1 cellular context compared by ENCODE assay signal in the genomic region with DNA sequence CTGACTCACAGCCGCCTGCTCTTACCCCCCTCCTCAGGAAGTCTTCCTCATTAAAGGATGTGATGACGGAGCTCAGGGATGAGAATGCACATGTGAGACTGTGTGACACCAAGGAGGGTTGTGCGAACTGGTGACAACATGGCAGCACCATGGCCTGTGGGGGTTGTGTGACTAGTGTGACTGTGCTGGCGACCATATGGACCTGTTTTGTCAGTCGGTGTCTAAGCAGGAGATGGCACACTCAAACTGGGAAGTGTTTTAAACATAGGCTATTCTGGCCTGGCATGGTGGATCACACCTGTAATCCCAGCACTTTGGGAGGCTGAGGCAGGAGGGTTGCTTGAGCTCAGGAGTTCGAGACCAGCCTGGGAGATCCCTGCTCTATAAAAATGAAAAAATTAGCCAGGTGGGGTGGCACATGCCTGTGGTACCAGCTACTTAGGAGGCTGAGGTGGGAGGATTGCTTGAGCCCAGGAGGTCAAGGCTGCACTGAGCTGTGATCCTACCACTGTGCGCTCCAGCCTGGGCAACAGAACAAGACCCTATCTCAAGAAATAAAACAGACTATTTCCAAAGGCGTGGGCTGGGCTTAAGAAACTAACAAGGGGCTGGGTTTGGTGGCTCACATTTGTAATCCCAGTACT.
A peak's percentile ranks its signal among the peaks of the same experiment; 100 is the strongest.
TF ChIP-seq lines count a peak whose summit lies in the region.

No MANE protein-coding gene starts in this region.

TF ChIP-seq in HepG2, 621 proteins besides CTCF, POLR2A, EP300 and RAD21 (continued from another document and continues in another):
- TF ChIP-seq, protein P1, sequence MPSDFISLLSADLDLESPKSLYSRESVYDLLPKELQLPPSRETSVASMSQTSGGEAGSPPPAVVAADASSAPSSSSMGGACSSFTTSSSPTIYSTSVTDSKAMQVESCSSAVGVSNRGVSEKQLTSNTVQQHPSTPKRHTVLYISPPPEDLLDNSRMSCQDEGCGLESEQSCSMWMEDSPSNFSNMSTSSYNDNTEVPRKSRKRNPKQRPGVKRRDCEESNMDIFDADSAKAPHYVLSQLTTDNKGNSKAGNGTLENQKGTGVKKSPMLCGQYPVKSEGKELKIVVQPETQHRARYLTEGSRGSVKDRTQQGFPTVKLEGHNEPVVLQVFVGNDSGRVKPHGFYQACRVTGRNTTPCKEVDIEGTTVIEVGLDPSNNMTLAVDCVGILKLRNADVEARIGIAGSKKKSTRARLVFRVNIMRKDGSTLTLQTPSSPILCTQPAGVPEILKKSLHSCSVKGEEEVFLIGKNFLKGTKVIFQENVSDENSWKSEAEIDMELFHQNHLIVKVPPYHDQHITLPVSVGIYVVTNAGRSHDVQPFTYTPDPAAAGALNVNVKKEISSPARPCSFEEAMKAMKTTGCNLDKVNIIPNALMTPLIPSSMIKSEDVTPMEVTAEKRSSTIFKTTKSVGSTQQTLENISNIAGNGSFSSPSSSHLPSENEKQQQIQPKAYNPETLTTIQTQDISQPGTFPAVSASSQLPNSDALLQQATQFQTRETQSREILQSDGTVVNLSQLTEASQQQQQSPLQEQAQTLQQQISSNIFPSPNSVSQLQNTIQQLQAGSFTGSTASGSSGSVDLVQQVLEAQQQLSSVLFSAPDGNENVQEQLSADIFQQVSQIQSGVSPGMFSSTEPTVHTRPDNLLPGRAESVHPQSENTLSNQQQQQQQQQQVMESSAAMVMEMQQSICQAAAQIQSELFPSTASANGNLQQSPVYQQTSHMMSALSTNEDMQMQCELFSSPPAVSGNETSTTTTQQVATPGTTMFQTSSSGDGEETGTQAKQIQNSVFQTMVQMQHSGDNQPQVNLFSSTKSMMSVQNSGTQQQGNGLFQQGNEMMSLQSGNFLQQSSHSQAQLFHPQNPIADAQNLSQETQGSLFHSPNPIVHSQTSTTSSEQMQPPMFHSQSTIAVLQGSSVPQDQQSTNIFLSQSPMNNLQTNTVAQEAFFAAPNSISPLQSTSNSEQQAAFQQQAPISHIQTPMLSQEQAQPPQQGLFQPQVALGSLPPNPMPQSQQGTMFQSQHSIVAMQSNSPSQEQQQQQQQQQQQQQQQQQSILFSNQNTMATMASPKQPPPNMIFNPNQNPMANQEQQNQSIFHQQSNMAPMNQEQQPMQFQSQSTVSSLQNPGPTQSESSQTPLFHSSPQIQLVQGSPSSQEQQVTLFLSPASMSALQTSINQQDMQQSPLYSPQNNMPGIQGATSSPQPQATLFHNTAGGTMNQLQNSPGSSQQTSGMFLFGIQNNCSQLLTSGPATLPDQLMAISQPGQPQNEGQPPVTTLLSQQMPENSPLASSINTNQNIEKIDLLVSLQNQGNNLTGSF (CRISPR knock-in tag; IDR thresholded peaks at IDR 0.05): 0 out of 2 replicates have a peak, but pooled peaks have one; percentile 30
- TF ChIP-seq FOXK1 (CRISPR knock-in tag; IDR thresholded peaks at IDR 0.05; ENCODE audit: borderline replicate concordance, low read depth) (0 out of 2 replicates have a peak, but pooled peaks have one; percentile 12), HMG20A (CRISPR knock-in tag; IDR thresholded peaks at IDR 0.05; ENCODE audit: borderline replicate concordance) (peak; percentile 27; the same call in 1 of the 2 replicates), ZFP1 (CRISPR knock-in tag; IDR thresholded peaks at IDR 0.05) (no peak), ARNT2 (CRISPR knock-in tag; IDR thresholded peaks at IDR 0.05; ENCODE audit: low read depth) (no peak), ZNF468 (CRISPR knock-in tag; IDR thresholded peaks at IDR 0.05) (0 out of 2 replicates have a peak, but pooled peaks have one; percentile 39), GABPB1 (CRISPR knock-in tag; IDR thresholded peaks at IDR 0.05) (peak; percentile 20; the same call in 1 of the 2 replicates), ZNF30 (CRISPR knock-in tag; IDR thresholded peaks at IDR 0.05) (no peak), KDM2A (CRISPR knock-in tag; IDR thresholded peaks at IDR 0.05; ENCODE audit: borderline replicate concordance, low read depth) (0 out of 2 replicates have a peak, but pooled peaks have one; percentile 15), ZC3H13 (CRISPR knock-in tag; IDR thresholded peaks at IDR 0.05) (0 out of 2 replicates have a peak, but pooled peaks have one; percentile 77), ZBTB38 (CRISPR knock-in tag; IDR thresholded peaks at IDR 0.05) (0 out of 2 replicates have a peak, but pooled peaks have one; percentile 32), ZIK1 (CRISPR knock-in tag; IDR thresholded peaks at IDR 0.05; ENCODE audit: borderline replicate concordance, low read depth) (0 out of 2 replicates have a peak, but pooled peaks have one; percentile 59), SRY (CRISPR knock-in tag; IDR thresholded peaks at IDR 0.05) (peak; percentile 43), ZNF691 (CRISPR knock-in tag; IDR thresholded peaks at IDR 0.05; ENCODE audit: borderline replicate concordance, low read depth) (peak; percentile 54; the same call in 1 of the 2 replicates), AFF4 (CRISPR knock-in tag; IDR thresholded peaks at IDR 0.05) (0 out of 2 replicates have a peak, but pooled peaks have one; percentile 32), CENPX (CRISPR knock-in tag; IDR thresholded peaks at IDR 0.05) (no peak), SMARCE1 (IDR thresholded peaks at IDR 0.05; ENCODE audit: borderline replicate concordance) (no peak), ZNF317 (CRISPR knock-in tag; IDR thresholded peaks at IDR 0.05) (peak; percentile 53; the same call in 1 of the 2 replicates), ZSCAN12 (CRISPR knock-in tag; IDR thresholded peaks at IDR 0.05) (peak; percentile 67; the same call in 1 of the 2 replicates), TBX3 (IDR thresholded peaks at IDR 0.05; ENCODE audit: borderline replicate concordance) (no peak), ATAD3A (CRISPR knock-in tag; IDR thresholded peaks at IDR 0.05) (no peak), PHF5A (CRISPR knock-in tag; IDR thresholded peaks at IDR 0.05; ENCODE audit: low read depth, unreplicated experiment) (peak; percentile 41), ZNF574 (CRISPR knock-in tag; IDR thresholded peaks at IDR 0.05) (peak; percentile 35; the same call in 1 of the 2 replicates), PAF1 (CRISPR knock-in tag; IDR thresholded peaks at IDR 0.05) (peak; percentile 79; the same call in 1 of the 2 replicates), POGK (CRISPR knock-in tag; conservative IDR thresholded peaks at IDR 0.05) (no peak), SATB2 (CRISPR knock-in tag; IDR thresholded peaks at IDR 0.05) (0 out of 2 replicates have a peak, but pooled peaks have one; percentile 26), ZNF678 (CRISPR knock-in tag; IDR thresholded peaks at IDR 0.05) (0 out of 2 replicates have a peak, but pooled peaks have one; percentile 53), ATM (IDR thresholded peaks at IDR 0.05; ENCODE audit: borderline replicate concordance) (no peak), ZNF816 (CRISPR knock-in tag; IDR thresholded peaks at IDR 0.05; ENCODE audit: borderline replicate concordance) (0 out of 2 replicates have a peak, but pooled peaks have one; percentile 15), ZSCAN20 (CRISPR knock-in tag; IDR thresholded peaks at IDR 0.05; ENCODE audit: borderline replicate concordance) (0 out of 2 replicates have a peak, but pooled peaks have one; percentile 37), RBM22 (optimal IDR thresholded peaks at IDR 0.05; ENCODE audit: low read length) (peak; percentile 63)
- TF ChIP-seq, protein P2, sequence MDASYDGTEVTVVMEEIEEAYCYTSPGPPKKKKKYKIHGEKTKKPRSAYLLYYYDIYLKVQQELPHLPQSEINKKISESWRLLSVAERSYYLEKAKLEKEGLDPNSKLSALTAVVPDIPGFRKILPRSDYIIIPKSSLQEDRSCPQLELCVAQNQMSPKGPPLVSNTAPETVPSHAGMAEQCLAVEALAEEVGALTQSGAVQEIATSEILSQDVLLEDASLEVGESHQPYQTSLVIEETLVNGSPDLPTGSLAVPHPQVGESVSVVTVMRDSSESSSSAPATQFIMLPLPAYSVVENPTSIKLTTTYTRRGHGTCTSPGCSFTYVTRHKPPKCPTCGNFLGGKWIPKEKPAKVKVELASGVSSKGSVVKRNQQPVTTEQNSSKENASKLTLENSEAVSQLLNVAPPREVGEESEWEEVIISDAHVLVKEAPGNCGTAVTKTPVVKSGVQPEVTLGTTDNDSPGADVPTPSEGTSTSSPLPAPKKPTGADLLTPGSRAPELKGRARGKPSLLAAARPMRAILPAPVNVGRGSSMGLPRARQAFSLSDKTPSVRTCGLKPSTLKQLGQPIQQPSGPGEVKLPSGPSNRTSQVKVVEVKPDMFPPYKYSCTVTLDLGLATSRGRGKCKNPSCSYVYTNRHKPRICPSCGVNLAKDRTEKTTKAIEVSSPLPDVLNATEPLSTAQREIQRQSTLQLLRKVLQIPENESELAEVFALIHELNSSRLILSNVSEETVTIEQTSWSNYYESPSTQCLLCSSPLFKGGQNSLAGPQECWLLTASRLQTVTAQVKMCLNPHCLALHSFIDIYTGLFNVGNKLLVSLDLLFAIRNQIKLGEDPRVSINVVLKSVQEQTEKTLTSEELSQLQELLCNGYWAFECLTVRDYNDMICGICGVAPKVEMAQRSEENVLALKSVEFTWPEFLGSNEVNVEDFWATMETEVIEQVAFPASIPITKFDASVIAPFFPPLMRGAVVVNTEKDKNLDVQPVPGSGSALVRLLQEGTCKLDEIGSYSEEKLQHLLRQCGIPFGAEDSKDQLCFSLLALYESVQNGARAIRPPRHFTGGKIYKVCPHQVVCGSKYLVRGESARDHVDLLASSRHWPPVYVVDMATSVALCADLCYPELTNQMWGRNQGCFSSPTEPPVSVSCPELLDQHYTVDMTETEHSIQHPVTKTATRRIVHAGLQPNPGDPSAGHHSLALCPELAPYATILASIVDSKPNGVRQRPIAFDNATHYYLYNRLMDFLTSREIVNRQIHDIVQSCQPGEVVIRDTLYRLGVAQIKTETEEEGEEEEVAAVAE (CRISPR knock-in tag; IDR thresholded peaks at IDR 0.05; ENCODE audit: borderline replicate concordance): 0 out of 2 replicates have a peak, but pooled peaks have one; percentile 10
